Comparison of ENCODE assay signal across 20 cellular contexts in genomic region chr2:56088411-56088810, GRCh38.
"Had no signal": no experiment of that assay in that cellular context is flagged by ENCODE, and none has a peak within 500 bp of the region (broad histone marks: within the 10 kb centered on the region; RNA-seq: fewer than 3 reads in every experiment).

No MANE protein-coding gene starts in this region.

- FAIRE-seq: kidney had no signal

- H3K27me3 Mint-ChIP-seq: dendritic cell treated with granulocyte-macrophage colony-stimulating factor and Interleukin-4, amounts not matched to agents 40 ng/mL and 50 ng/mL, for 4 days; stimulated activated naive CD8-positive, alpha-beta T cell treated with anti-CD3 and anti-CD28 coated beads, Interleukin-15, Interleukin-2, amounts not matched to agents 100 ng/mL and 50 ng/mL, for 24 hours; T-helper 17 cell had no signal

- DNase-seq: activated CD4-positive, alpha-beta T cell treated with anti-CD3 and anti-CD28 coated beads for 1 hour; activated CD8-positive, alpha-beta memory T cell treated with anti-CD3 and anti-CD28 coated beads for 24 hours; activated CD8-positive, alpha-beta memory T cell treated with anti-CD3 and anti-CD28 coated beads, Interleukin-2, amount 50 U/mL, for 48 hours; activated effector memory CD4-positive, alpha-beta T cell treated with anti-CD3 and anti-CD28 coated beads, Interleukin-2, amount 50 U/mL, for 16 hours; activated T-cell treated with anti-CD3 and anti-CD28 coated beads, Interleukin-2, amount 50 U/mL, for 72 hours; effector CD8-positive, alpha-beta T cell; foreskin melanocyte; kidney; left lung; mammary epithelial cell; T-helper 17 cell; WERI-Rb-1 had no signal

- H3K27ac Mint-ChIP-seq: activated naive CD4-positive, alpha-beta T cell treated with anti-CD3 and anti-CD28 coated beads, Interleukin-2, amount 50 U/mL, for 72 hours; activated T-cell treated with anti-CD3 and anti-CD28 coated beads, Interleukin-2, amount 50 U/mL, for 72 hours; dendritic cell treated with granulocyte-macrophage colony-stimulating factor and Interleukin-4, amounts not matched to agents 40 ng/mL and 50 ng/mL, for 4 days; progenitor cell of endocrine pancreas; stimulated activated naive CD8-positive, alpha-beta T cell treated with anti-CD3 and anti-CD28 coated beads, Interleukin-15, Interleukin-2, amounts not matched to agents 100 ng/mL and 50 ng/mL, for 24 hours; T-helper 17 cell; type B pancreatic cell had no signal

- H3K36me3 ChIP-seq: cardiac muscle cell, left lung, right atrium auricular region, WERI-Rb-1 had no signal

- H3K4me1 ChIP-seq: left lung, right atrium auricular region had no signal

- H3K36me3 Mint-ChIP-seq: activated naive CD4-positive, alpha-beta T cell treated with anti-CD3 and anti-CD28 coated beads, Interleukin-2, amount 50 U/mL, for 72 hours; type B pancreatic cell had no signal

- H3K27ac ChIP-seq: cardiac muscle cell, left lung, right atrium auricular region, WERI-Rb-1 had no signal

- H3K4me3 ChIP-seq: cardiac muscle cell, left lung, right atrium auricular region had no signal

- H3K4me1 Mint-ChIP-seq: T-helper 17 cell had no signal

- H3K9me3 Mint-ChIP-seq: activated naive CD4-positive, alpha-beta T cell treated with anti-CD3 and anti-CD28 coated beads, Interleukin-2, amount 50 U/mL, for 72 hours; dendritic cell treated with granulocyte-macrophage colony-stimulating factor and Interleukin-4, amounts not matched to agents 40 ng/mL and 50 ng/mL, for 4 days; stimulated activated naive CD8-positive, alpha-beta T cell treated with anti-CD3 and anti-CD28 coated beads, Interleukin-15, Interleukin-2, amounts not matched to agents 100 ng/mL and 50 ng/mL, for 24 hours; type B pancreatic cell had no signal

- H3K4me3 Mint-ChIP-seq: activated T-cell treated with anti-CD3 and anti-CD28 coated beads, Interleukin-2, amount 50 U/mL, for 72 hours; dendritic cell treated with granulocyte-macrophage colony-stimulating factor and Interleukin-4, amounts not matched to agents 40 ng/mL and 50 ng/mL, for 4 days; neural crest cell; stimulated activated naive CD8-positive, alpha-beta T cell treated with anti-CD3 and anti-CD28 coated beads, Interleukin-15, Interleukin-2, amounts not matched to agents 100 ng/mL and 50 ng/mL, for 24 hours; T-helper 17 cell; type B pancreatic cell had no signal

- H3K27me3 ChIP-seq: cardiac muscle cell, left lung, right atrium auricular region had no signal

- ATAC-seq: activated naive CD4-positive, alpha-beta T cell treated with anti-CD3 and anti-CD28 coated beads, Interleukin-2, amount 50 U/mL, for 72 hours; activated T-cell treated with anti-CD3 and anti-CD28 coated beads, Interleukin-2, amount 50 U/mL, for 72 hours; left lung; T-helper 17 cell had no signal

- H3K9me3 ChIP-seq: left lung, right atrium auricular region had no signal
